8 cellular contexts compared by ENCODE assay signal in the genomic region with DNA sequence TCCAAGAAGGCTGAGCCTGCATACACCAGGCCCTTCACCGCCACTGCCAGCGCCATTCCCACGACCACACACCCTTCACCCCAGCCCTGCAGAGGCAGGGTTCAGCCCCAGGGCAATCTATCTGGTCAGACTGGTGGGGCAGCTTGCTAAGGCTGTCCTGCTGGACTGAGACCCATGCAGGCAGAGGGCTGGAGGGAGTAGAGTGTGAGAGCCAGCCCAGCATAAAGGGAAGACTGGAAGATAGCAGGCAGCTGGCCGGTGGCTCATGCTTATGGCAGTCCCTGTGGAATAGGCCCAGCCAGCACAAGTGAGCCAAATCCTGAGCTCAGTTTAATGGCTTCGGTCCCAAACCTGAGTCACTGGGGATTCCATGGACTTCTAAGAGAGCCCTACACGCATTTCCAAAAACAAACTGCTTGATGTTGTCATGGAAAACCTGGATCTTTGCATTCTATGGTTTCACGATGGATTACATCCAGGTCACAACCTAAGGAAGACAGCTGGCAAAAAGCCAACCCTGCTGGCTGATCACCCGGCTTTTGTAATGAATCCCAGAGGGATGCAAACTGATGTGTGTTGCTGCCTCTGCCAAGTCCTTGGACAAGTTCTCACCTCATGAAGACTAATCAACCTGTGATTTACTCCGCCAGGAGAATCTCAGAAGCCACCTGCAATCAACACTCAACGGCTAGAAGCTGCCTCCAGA.
DNase-seq lines count a peak whose midpoint lies in the region; ATAC-seq and TF ChIP-seq lines count a peak whose summit lies in the region.

No MANE protein-coding gene starts in this region.

- no peaks in the 10 kb centered on the region for H3K9me3 Mint-ChIP-seq in endodermal cell

- H3K27me3 Mint-ChIP-seq in endodermal cell (ENCODE audit: insufficient read depth): no peaks in the 10 kb centered on the region

- peaks cover 90% of the 10 kb centered on the region for H3K4me1 Mint-ChIP-seq in endodermal cell

- peaks cover 49% of the 10 kb centered on the region for H3K36me3 Mint-ChIP-seq in endodermal cell (ENCODE audit: low read depth)

- no peak overlapping the region for H3K27ac ChIP-seq in endodermal cell (ENCODE audit: low read depth, low read length)
- peak overlapping the region in 1 of 2 donors; percentile 29 for H3K27ac ChIP-seq in aorta (ENCODE audit: low read depth in 1 of 2, low read length in 2 of 2)
- H3K27ac ChIP-seq in WERI-Rb-1: no peak overlapping the region

- WGBS in endodermal cell (ENCODE audit: insufficient coverage in 1 of 2, insufficient read length in 1 of 2), 2 experiments: 70 to 80% methylated on average over 5 to 10 of the region's 10 CpGs
- 5 to 8% methylated on average over 10 of the region's 10 CpGs for WGBS in aorta, 2 donors

- peak; percentile 93 for ATAC-seq in aorta (ENCODE audit: low FRiP score)

- H3K4me1 ChIP-seq in endodermal cell (ENCODE audit: control insufficient read depth, insufficient read depth, low read length) (peaks cover 47% of the 10 kb centered on the region), aorta (ENCODE audit: control insufficient read depth in 1 of 2, insufficient read depth in 2 of 2, low read length in 2 of 2) (peaks cover 4 to 8% of the 10 kb centered on the region in 2 donors)

- H3K27me3 ChIP-seq in endodermal cell (ENCODE audit: control insufficient read depth, insufficient read depth, low read length, poor library complexity, severe bottlenecking) (no peaks in the 10 kb centered on the region), aorta (ENCODE audit: control insufficient read depth in 1 of 2, insufficient read depth in 2 of 2, low read length in 1 of 2) (no peaks in the 10 kb centered on the region), WERI-Rb-1 (ENCODE audit: insufficient read depth, low read depth, severe bottlenecking) (no peaks in the 10 kb centered on the region)

- H3K27ac Mint-ChIP-seq in endodermal cell: peak overlapping the region; percentile 48

- H3K36me3 ChIP-seq in endodermal cell (ENCODE audit: control insufficient read depth, insufficient read depth, low read length) (peaks cover 43% of the 10 kb centered on the region), aorta (ENCODE audit: control insufficient read depth in 1 of 2, insufficient read depth in 2 of 2, low read length in 1 of 2) (no peaks in the 10 kb centered on the region), WERI-Rb-1 (no peaks in the 10 kb centered on the region; the same call in 1 of the 2 replicates)

- H3K9me3 ChIP-seq in endodermal cell (ENCODE audit: control insufficient read depth, low read length) (no peaks in the 10 kb centered on the region), aorta (ENCODE audit: control insufficient read depth, low read length) (no peaks in the 10 kb centered on the region), WERI-Rb-1 (ENCODE audit: severe bottlenecking) (no peaks in the 10 kb centered on the region)

- H3K4me3 ChIP-seq in endodermal cell (ENCODE audit: low read length) (no peak overlapping the region), aorta (ENCODE audit: low read length in 2 of 2) (no peak overlapping the region), WERI-Rb-1 (ENCODE audit: low read depth, low read length) (no peak overlapping the region)

- TF ChIP-seq CTCF in endodermal cell (conservative IDR thresholded peaks at IDR 0.05): no peak
- TF ChIP-seq CTCF in WERI-Rb-1 (IDR thresholded peaks at IDR 0.05; ENCODE audit: low read depth, low read length): no peak

- intact Hi-C loops in aorta (cut with DNase I): no loop called here

- H3K9ac ChIP-seq in endodermal cell (ENCODE audit: extremely low read depth, low read length, poor library complexity, severe bottlenecking): no peak overlapping the region

- DNase-seq in DMS53 (lab: John Stamatoyannopoulos, UW) (peak; percentile 62), NCI-H510A (lab: John Stamatoyannopoulos, UW) (peak; percentile 24), endodermal cell (peak; percentile 55), midbrain (lab: John Stamatoyannopoulos, UW) (peak; percentile 85), aorta (peak; percentile 92 to 93), SIG-M5 treated with dmso at 0.1 percent for 504 hours (lab: John Stamatoyannopoulos, UW; ENCODE audit: unreplicated experiment) (no peak), WERI-Rb-1 (no peak), SW480 (ENCODE audit: low spot score) (no peak)

- peak overlapping the region; percentile 25 for H3K4me3 Mint-ChIP-seq in endodermal cell

Comparison
In these comparisons a context has a peak if more than half of its experiments do, and no peak if none do; other contexts are left out.
1. DNase-seq: peak in DMS53 (single experiment), NCI-H510A (single experiment), endodermal cell (single experiment), midbrain (single experiment) and aorta (2 of 2); none in SIG-M5 treated with dmso at 0.1 percent for 504 hours (single experiment), WERI-Rb-1 (single experiment) and SW480 (single experiment).